In the genomic region with DNA sequence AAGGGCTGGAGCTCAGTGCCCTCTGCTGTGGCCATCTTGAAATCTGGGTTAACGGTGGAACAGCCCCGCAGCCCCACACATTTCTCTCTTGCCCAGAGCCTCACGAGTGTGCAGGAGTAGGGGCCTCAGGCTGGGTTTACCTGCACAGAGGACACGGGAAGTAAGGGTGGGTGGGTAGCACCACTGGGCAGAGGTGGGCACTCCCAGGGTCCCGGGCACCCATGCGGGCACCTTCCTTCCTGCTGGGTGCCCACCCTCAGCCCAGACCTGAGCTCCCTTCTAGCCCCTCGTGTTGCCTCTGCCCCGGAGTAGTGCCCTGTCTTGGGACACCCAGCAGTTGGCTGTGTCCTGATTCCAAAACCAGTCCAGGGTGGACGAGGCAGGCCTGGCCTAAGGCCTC, we compare ENCODE assay signal across 28 cellular contexts. TPM values are rescaled to one million over a fixed set of nuclear protein-coding genes. Genes with fewer than 3 reads are reported as not detected.
"Had no signal": no experiment of that assay in that cellular context is flagged by ENCODE, and none has a peak within 500 bp of the region (broad histone marks: within the 10 kb centered on the region; RNA-seq: fewer than 3 reads in every experiment).

No MANE protein-coding gene starts in this region.

- FAIRE-seq: islet of Langerhans, pancreas had no signal

- H3K27me3 ChIP-seq: neural progenitor cell, pancreas, thyroid gland, transverse colon, upper lobe of left lung, vagina had no signal

- ATAC-seq: natural killer cell; pancreas; right cardiac atrium; stimulated activated memory B cell treated with anti-CD40 and anti-IgM and Interleukin-4, amounts not matched to agents 10 μg/mL and 1 μg/mL and 100 μg/mL, for 72 hours; stimulated activated naive CD8-positive, alpha-beta T cell treated with anti-CD3 and anti-CD28 coated beads, Interleukin-15, amount 100 ng/mL, for 72 hours had no signal

- H2AFZ ChIP-seq: neural progenitor cell had no signal

- H3K9ac ChIP-seq: neural progenitor cell had no signal

- H3K9me3 ChIP-seq: left ventricle myocardium inferior, pancreas, prostate gland, thyroid gland, transverse colon, upper lobe of left lung, vagina had no signal

- DNase-seq: hippocampal formation; immature natural killer cell; left ventricle myocardium inferior; mesendoderm; naive B cell; natural killer cell; nephron progenitor cell; posterior cingulate gyrus; stimulated activated CD4-positive, alpha-beta T cell treated with anti-CD3 and anti-CD28 coated beads, Interleukin-1b, Interleukin-23, amount 100 ng/mL, for 48 hours; stimulated activated CD4-positive, alpha-beta T cell treated with anti-CD3 and anti-CD28 coated beads, Interleukin-2, amount 100 ng/mL, for 48 hours; stimulated activated CD4-positive, alpha-beta T cell treated with anti-CD3 and anti-CD28 coated beads, Interleukin-4, amount 100 ng/mL, for 4 hours; stimulated activated CD8-positive, alpha-beta memory T cell treated with anti-CD3 and anti-CD28 coated beads, Interleukin-4, amount 100 ng/mL, for 48 hours; stimulated activated naive CD4-positive, alpha-beta T cell treated with Interleukin-2 at 50 U/mL for 16 hours; stimulated activated naive CD8-positive, alpha-beta T cell treated with anti-CD3 and anti-CD28 coated beads, Interleukin-15, amount 100 ng/mL, for 72 hours; substantia nigra; transverse colon had no signal

- H3K27ac ChIP-seq: left ventricle myocardium inferior, neural progenitor cell, pancreas, prostate gland, transverse colon, upper lobe of left lung, vagina had no signal

- H3K36me3 ChIP-seq: left ventricle myocardium inferior, neural progenitor cell, pancreas, prostate gland, thyroid gland, transverse colon, upper lobe of left lung, vagina had no signal

- H3K4me2 ChIP-seq: neural progenitor cell, smooth muscle cell had no signal

- H3K4me3 ChIP-seq: left ventricle myocardium inferior, lung, neural progenitor cell, pancreas, prostate gland, smooth muscle cell, thyroid gland, transverse colon, upper lobe of left lung, vagina had no signal

RNA-seq across cellular contexts. Expression of gene COL9A3, which starts 11.2 kb away (rescaled TPM):
- total RNA-seq: mononuclear cell had no signal
